In the genomic region with DNA sequence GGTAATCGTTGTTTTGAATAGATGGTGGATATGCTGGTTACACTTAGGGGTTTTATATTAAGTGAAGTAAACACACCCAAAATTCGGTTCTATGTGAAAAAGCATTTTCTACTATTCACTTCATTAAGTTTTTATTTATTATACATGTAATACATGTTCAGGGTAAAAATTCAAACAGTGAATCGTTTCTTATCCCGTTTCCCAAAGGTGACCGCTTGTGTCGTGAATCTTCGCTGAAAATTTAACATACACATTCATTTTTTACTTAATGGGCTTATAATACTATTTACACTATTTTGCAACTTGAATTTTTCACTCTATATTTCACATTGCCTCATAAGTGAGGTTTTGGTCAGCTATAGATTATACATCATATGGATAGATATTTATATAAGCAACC, we compare ENCODE assay signal across 11 cellular contexts. TPM values are rescaled to one million over a fixed set of nuclear protein-coding genes. Genes with fewer than 3 reads are reported as not detected.
DNase-seq lines count a peak whose midpoint lies in the region; ATAC-seq, FAIRE-seq and TF ChIP-seq lines count a peak whose summit lies in the region.
"Had no signal": no experiment of that assay in that cellular context is flagged by ENCODE, and none has a peak within 500 bp of the region (broad histone marks: within the 10 kb centered on the region; RNA-seq: fewer than 3 reads in every experiment).

No MANE protein-coding gene starts in this region.

- peaks cover 5 to 35% (median 20%) of the 10 kb centered on the region in 11 experiments; a peak in 20 of 22 replicates for H3K36me3 ChIP-seq in BLaER1 treated with 17β-estradiol and CSF1 and Interleukin-3, amounts not matched to agents 10 nM and 100 nM
- peaks cover 24% of the 10 kb centered on the region for H3K36me3 ChIP-seq in HUES6 (ENCODE audit: control insufficient read depth, insufficient read depth, low read length)
- H3K36me3 ChIP-seq in K562 (ENCODE audit: control insufficient read depth, insufficient read depth, low read length), result peaks cover 31% of the 10 kb centered on the region
- H3K36me3 ChIP-seq in mesodermal cell (ENCODE audit: control insufficient read depth, insufficient read depth, low read length), result peaks cover 20% of the 10 kb centered on the region

- H3K27me3 ChIP-seq in BLaER1 treated with 17β-estradiol and CSF1 and Interleukin-3, amounts not matched to agents 10 nM and 100 nM, result no peaks in the 10 kb centered on the region
- H3K27me3 ChIP-seq in HUES6 (ENCODE audit: control insufficient read depth, insufficient read depth, low read length) (no peaks in the 10 kb centered on the region), K562 (ENCODE audit: control insufficient read depth in 2 of 2, insufficient read depth in 2 of 2, low read length in 2 of 2) (no peaks in the 10 kb centered on the region)

- BruUV-seq in K562 (replicated peaks; lab: Mats Ljungman, UMichigan), result no TSS peak

- no peak for ATAC-seq in K562
- ATAC-seq in HG02885 (IDR thresholded peaks at IDR 0.05; ENCODE audit: poor library complexity, unreplicated experiment), result no peak

- TF ChIP-seq EP300 in K562 (IDR thresholded peaks at IDR 0.05; ENCODE audit: low read length), result no peak

- no peak for DNase-seq in K562 (ENCODE audit: extremely low read depth in 1 of 4, low spot score in 3 of 4)
- no peak for DNase-seq in putamen (ENCODE audit: low spot score)
- DNase-seq in NCI-H2227 treated with DMSO at 0.1 percent for 48 hours (lab: John Stamatoyannopoulos, UW), result no peak
- no peak for DNase-seq in NCI-H774 (lab: John Stamatoyannopoulos, UW)
- DNase-seq: NCI-H187; stimulated activated CD4-positive, alpha-beta T cell treated with anti-CD3 and anti-CD28 coated beads, Interleukin-2, amount 100 ng/mL, for 48 hours had no signal

- POLR2A ChIA-PET in K562 (lab: Yijun Ruan, JAX), result no interaction called here

- intact Hi-C loops in K562 (cut with micrococcal nuclease), result no loop called here

- H3K27ac ChIP-seq in BLaER1 treated with 17β-estradiol and CSF1 and Interleukin-3, amounts not matched to agents 10 nM and 100 nM, result peak overlapping the region in 1 of 11 experiments; percentile 87; a peak in 1 of 22 replicates
- H3K27ac ChIP-seq in HUES6 (ENCODE audit: low read depth, low read length), result peak overlapping the region; percentile 77; the same call in 1 of the 2 replicates
- H3K27ac ChIP-seq in K562 (ENCODE audit: extremely low read depth, low read depth, low read length), result peak overlapping the region; percentile 70; the same call in 2 of the 3 replicates
- no peak overlapping the region for H3K27ac ChIP-seq in mesodermal cell (ENCODE audit: low read depth, low read length, severe bottlenecking)

- no peaks in the 10 kb centered on the region for H3K9me1 ChIP-seq in K562 (ENCODE audit: control insufficient read depth, insufficient read depth, low read length)

- H3K4me1 ChIP-seq in BLaER1 treated with 17β-estradiol and CSF1 and Interleukin-3, amounts not matched to agents 10 nM and 100 nM, result peaks cover 19 to 38% (median 25%) of the 10 kb centered on the region in 10 experiments
- H3K4me1 ChIP-seq in HUES6 (ENCODE audit: control insufficient read depth, insufficient read depth, low read length) (peaks cover 14% of the 10 kb centered on the region), K562 (replicated peaks in 1 of 2; ENCODE audit: control insufficient read depth in 2 of 2, insufficient read depth in 2 of 2, low read length in 2 of 2) (peaks cover 4% of the 10 kb centered on the region in 2 experiments; a peak in 3 of 5 replicates), mesodermal cell (ENCODE audit: control insufficient read depth, insufficient read depth, low read length, poor library complexity, severe bottlenecking) (peaks cover 2% of the 10 kb centered on the region)

- no peak overlapping the region for H2AFZ ChIP-seq in K562 (ENCODE audit: low read depth, low read length)

- H3K79me2 ChIP-seq in K562 (ENCODE audit: control insufficient read depth, insufficient read depth, low read length), result peaks cover 60% of the 10 kb centered on the region

- no peak for TF ChIP-seq RAD21 in K562 (CRISPR knock-in tag; conservative IDR thresholded peaks at IDR 0.05 in 1 of 2, IDR thresholded peaks at IDR 0.05 in 1 of 2)

- CTCF ChIA-PET in K562 (lab: Yijun Ruan, JAX; ENCODE audit: low intra/inter-chr PET ratio), result no interaction called here

- TF ChIP-seq POLR2A in K562 (conservative IDR thresholded peaks at IDR 0.05), result no peak

- H4K20me1 ChIP-seq in BLaER1 treated with 17β-estradiol and CSF1 and Interleukin-3, amounts not matched to agents 10 nM and 100 nM, result peaks cover 0 to 58% (median 49%) of the 10 kb centered on the region in 11 experiments; a peak in 19 of 22 replicates
- H4K20me1 ChIP-seq in K562 (replicated peaks; ENCODE audit: control insufficient read depth, insufficient read depth, low read length), result no peaks in the 10 kb centered on the region; the same call in 1 of the 2 replicates

- WGBS in K562 (ENCODE audit: insufficient coverage, low coverage, missing lambda C conversion rate), result 4% methylated on average over 7 of the region's 7 CpGs
- 27% methylated on average over 4 of the region's 7 CpGs; no CpG with 5 or more reads in 1 of the 2 experiments for WGBS in mesodermal cell (ENCODE audit: insufficient coverage in 2 of 2), 2 experiments

- in situ Hi-C loops in K562 (cut with MboI), result no loop called here

- peak overlapping the region; percentile 79 to 100 (median 96); a peak in 19 of 20 replicates for H3K4me3 ChIP-seq in BLaER1 treated with 17β-estradiol and CSF1 and Interleukin-3, amounts not matched to agents 10 nM and 100 nM
- H3K4me3 ChIP-seq in HUES6 (ENCODE audit: low read depth, low read length), result peak overlapping the region; percentile 90
- H3K4me3 ChIP-seq in K562, result peak overlapping the region; percentile 61
- peak overlapping the region; percentile 76 for H3K4me3 ChIP-seq in mesodermal cell (ENCODE audit: extremely low read depth, insufficient read depth, low read length, poor library complexity, severe bottlenecking)

- H3K9ac ChIP-seq in BLaER1 treated with 17β-estradiol and CSF1 and Interleukin-3, amounts not matched to agents 10 nM and 100 nM, result peak overlapping the region; percentile 88 to 98 (median 96); a peak in 20 of 22 replicates
- H3K9ac ChIP-seq in HUES6 (ENCODE audit: low read length) (no peak overlapping the region), K562 (ENCODE audit: insufficient read depth in 1 of 2, low read depth in 2 of 2, low read length in 2 of 2) (peak overlapping the region in 1 of 2 experiments; percentile 81; a peak in 2 of 4 replicates)

- TF ChIP-seq CTCF in K562 (IDR thresholded peaks at IDR 0.05 in 2 of 3, conservative IDR thresholded peaks at IDR 0.05 in 1 of 3; ENCODE audit: insufficient read depth in 2 of 3, low read depth in 1 of 3, low read length in 3 of 3), result no peak

- H3K9me3 ChIP-seq in BLaER1 treated with 17β-estradiol and CSF1 and Interleukin-3, amounts not matched to agents 10 nM and 100 nM (replicated peaks in 1 of 11), result no peaks in the 10 kb centered on the region
- H3K9me3 ChIP-seq in HUES6 (ENCODE audit: control insufficient read depth, insufficient read depth, low read depth, low read length), result no peaks in the 10 kb centered on the region
- no peaks in the 10 kb centered on the region for H3K9me3 ChIP-seq in K562 (replicated peaks; ENCODE audit: control insufficient read depth, insufficient read depth, low read depth, low read length)
- no peaks in the 10 kb centered on the region for H3K9me3 ChIP-seq in mesodermal cell (ENCODE audit: control insufficient read depth, low read length)

- H3K4me2 ChIP-seq in BLaER1 treated with 17β-estradiol and CSF1 and Interleukin-3, amounts not matched to agents 10 nM and 100 nM, result peak overlapping the region; percentile 79 to 95 (median 89)
- H3K4me2 ChIP-seq in K562 (ENCODE audit: insufficient read depth, low read length), result peak overlapping the region; percentile 84

- no peak for FAIRE-seq in K562 (lab: Jason Lieb, UNC)
- FAIRE-seq: GM12891 had no signal

TF ChIP-seq in K562, 482 proteins besides CTCF, POLR2A, EP300 and RAD21 (continues in another document):
- TF ChIP-seq KLF10 (CRISPR knock-in tag; IDR thresholded peaks at IDR 0.05) (no peak), NCOA2 (IDR thresholded peaks at IDR 0.05; ENCODE audit: partially characterized antibody in 2 of 2) (no peak), CBFA2T3 (IDR thresholded peaks at IDR 0.05) (no peak)
- TF ChIP-seq, protein P1, sequence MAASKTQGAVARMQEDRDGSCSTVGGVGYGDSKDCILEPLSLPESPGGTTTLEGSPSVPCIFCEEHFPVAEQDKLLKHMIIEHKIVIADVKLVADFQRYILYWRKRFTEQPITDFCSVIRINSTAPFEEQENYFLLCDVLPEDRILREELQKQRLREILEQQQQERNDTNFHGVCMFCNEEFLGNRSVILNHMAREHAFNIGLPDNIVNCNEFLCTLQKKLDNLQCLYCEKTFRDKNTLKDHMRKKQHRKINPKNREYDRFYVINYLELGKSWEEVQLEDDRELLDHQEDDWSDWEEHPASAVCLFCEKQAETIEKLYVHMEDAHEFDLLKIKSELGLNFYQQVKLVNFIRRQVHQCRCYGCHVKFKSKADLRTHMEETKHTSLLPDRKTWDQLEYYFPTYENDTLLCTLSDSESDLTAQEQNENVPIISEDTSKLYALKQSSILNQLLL (CRISPR knock-in tag; IDR thresholded peaks at IDR 0.05; ENCODE audit: borderline replicate concordance), result no peak

RNA-seq across cellular contexts. Expression of gene IPO5, which starts 24.5 kb away (rescaled TPM):
- total RNA-seq in K562 (2011; cell fraction: chromatin; rRNA removed; ENCODE audit: low replicate concordance), result 113 and 280 TPM in 2 replicates
- total RNA-seq in K562 (2011; cell fraction: nucleolus; rRNA removed), result 54.5 and 74.0 TPM in 2 replicates
- 104 and 106 TPM in 2 replicates for total RNA-seq in K562 (2011; cell fraction: nucleoplasm; rRNA removed)
- total RNA-seq in K562 (2014; rRNA removed) (127 and 137 TPM in 2 replicates), K562 (2014; rRNA removed; fragmentation: Illumina TruSeq; extraction: Trizol) (150 and 169 TPM in 2 replicates), K562 (2015; rRNA removed; fragmentation: Illumina TruSeq; extraction: Trizol) (113 and 120 TPM in 2 replicates), K562 (2021) (146 and 157 TPM in 2 replicates)
- polyA plus RNA-seq in K562 (2011; rRNA removed) (180 and 206 TPM in 2 replicates), K562 (2014; fragmentation: Illumina TruSeq; extraction: Trizol) (134 and 143 TPM in 2 replicates), K562 (2014; fragmentation: Nextera tagmentation; extraction: Ambion mirVana) (10 to 100 TPM; 45.8 to 76.3 TPM), K562 (2014; rRNA removed) (97.1 and 110 TPM in 2 replicates)
- polyA plus RNA-seq in K562 (2011; cell fraction: cytosol; rRNA removed), result 63.5 and 98.2 TPM in 2 replicates
- 97.0 and 124 TPM in 2 replicates for polyA plus RNA-seq in K562 (2011; cell fraction: nucleus; rRNA removed)
- polyA plus RNA-seq in K562 (2012), result 86.2 and 92.2 TPM in 2 replicates
- polyA minus RNA-seq in K562 (2011; rRNA and poly(A)+ RNA removed), result 352 and 396 TPM in 2 replicates
- 121 and 159 TPM in 2 replicates for polyA minus RNA-seq in K562 (2011; cell fraction: cytosol; rRNA and poly(A)+ RNA removed)
- polyA minus RNA-seq in K562 (2011; cell fraction: nucleus; rRNA and poly(A)+ RNA removed), result 58.3 and 89.4 TPM in 2 replicates
- polyA plus RNA-seq in mesodermal cell (2013, experiment 1 of 2), result 193 TPM
- polyA plus RNA-seq in mesodermal cell (2013, experiment 2 of 2), result 197 TPM
